In the genomic region with DNA sequence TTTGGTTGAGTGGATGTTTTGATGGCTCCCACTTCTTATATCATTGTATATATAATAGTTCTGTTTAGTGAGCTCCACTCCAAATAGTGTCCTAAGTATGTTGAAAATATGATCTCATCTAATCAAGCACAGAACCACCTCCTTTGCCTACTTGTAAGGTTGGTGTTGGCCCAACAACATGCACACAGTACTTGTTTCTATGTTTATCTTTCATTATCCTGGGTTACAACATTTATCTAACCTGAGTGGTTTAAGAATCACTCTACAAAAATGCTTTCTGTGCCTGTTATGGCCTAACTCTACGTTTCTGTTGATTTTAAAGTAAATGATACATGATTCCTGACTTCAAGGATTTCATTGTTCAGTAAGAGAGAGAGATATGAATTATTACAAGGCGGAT, we compare ENCODE assay signal across 34 cellular contexts.
"Had no signal": no experiment of that assay in that cellular context is flagged by ENCODE, and none has a peak within 500 bp of the region (broad histone marks: within the 10 kb centered on the region; RNA-seq: fewer than 3 reads in every experiment).

No MANE protein-coding gene starts in this region.

- H3K36me3 Mint-ChIP-seq: activated naive CD4-positive, alpha-beta T cell treated with anti-CD3 and anti-CD28 coated beads, Interleukin-2, amount 50 U/mL, for 24 hours; brain; natural killer cell treated with Interleukin-12 subunit alpha and Interleukin-12 subunit beta and Interleukin-15 and Interleukin-18, amount 100 ng/mL, for 72 hours; stimulated activated memory B cell treated with anti-CD40 and anti-IgM and Interleukin-4, amounts not matched to agents 10 μg/mL and 1 μg/mL and 100 μg/mL, for 72 hours had no signal

- DNase-seq: activated CD4-positive, alpha-beta memory T cell treated with anti-CD3 and anti-CD28 coated beads, Interleukin-2, amount 10 ng/mL, durations not matched to agents 7 days and 5 days; activated CD4-positive, alpha-beta T cell treated with anti-CD3 and anti-CD28 coated beads, Interleukin-2, amount 10 ng/mL, durations not matched to agents 24 days and 14 days; activated CD4-positive, CD25-positive, alpha-beta regulatory T cell treated with anti-CD3 and anti-CD28 coated beads, Interleukin-2, amount 50 U/mL, for 72 hours; activated gamma-delta T cell treated with Interleukin-2 at 50 U/mL for 16 hours; activated naive CD8-positive, alpha-beta T cell treated with anti-CD3 and anti-CD28 coated beads, Interleukin-2, amount 50 U/mL, for 24 hours; activated T-cell treated with anti-CD3 and anti-CD28 coated beads, Interleukin-2, amount 50 U/mL, for 4 hours; anterior cingulate cortex; colonic mucosa; effector CD8-positive, alpha-beta T cell; erythroblast; foreskin melanocyte; heart right ventricle; left lung; lower lobe of right lung; mucosa of descending colon; ovary; psoas muscle; stimulated activated CD4-positive, alpha-beta T cell treated with anti-CD3 and anti-CD28 coated beads, Interleukin-1b, Interleukin-23, amount 100 ng/mL, for 48 hours; stimulated activated CD4-positive, alpha-beta T cell treated with anti-CD3 and anti-CD28 coated beads, Interleukin-4, amount 100 ng/mL, for 4 hours; stimulated activated CD8-positive, alpha-beta memory T cell treated with anti-CD3 and anti-CD28 coated beads, Interleukin-4, amount 100 ng/mL, for 48 hours; stimulated activated naive CD8-positive, alpha-beta T cell treated with anti-CD3 and anti-CD28 coated beads, Interleukin-15, amount 100 ng/mL, for 72 hours; substantia nigra; T-helper 2 cell; thyroid gland; upper lobe of left lung had no signal

- H3K27me3 Mint-ChIP-seq: activated CD4-positive, alpha-beta memory T cell treated with anti-CD3 and anti-CD28 coated beads, Interleukin-2, amount 10 ng/mL, durations not matched to agents 7 days and 5 days; activated CD4-positive, alpha-beta T cell treated with anti-CD3 and anti-CD28 coated beads, Interleukin-2, amount 10 ng/mL, durations not matched to agents 24 days and 14 days; activated naive CD4-positive, alpha-beta T cell treated with anti-CD3 and anti-CD28 coated beads, Interleukin-2, amount 50 U/mL, for 24 hours; activated naive CD8-positive, alpha-beta T cell treated with anti-CD3 and anti-CD28 coated beads, Interleukin-2, amount 50 U/mL, for 24 hours; activated T-helper 17 cell treated with anti-CD3 and anti-CD28 coated beads, Interleukin-2, amount 50 U/mL, for 72 hours; central memory CD8-positive, alpha-beta T cell; natural killer cell treated with Interleukin-12 subunit alpha and Interleukin-12 subunit beta and Interleukin-15 and Interleukin-18, amount 100 ng/mL, for 72 hours; stimulated activated memory B cell treated with anti-CD40 and anti-IgM and Interleukin-4, amounts not matched to agents 10 μg/mL and 1 μg/mL and 100 μg/mL, for 72 hours; stimulated activated naive CD8-positive, alpha-beta T cell treated with anti-CD3 and anti-CD28 coated beads, Interleukin-15, amount 100 ng/mL, for 72 hours had no signal

- H3K4me1 Mint-ChIP-seq: activated CD4-positive, alpha-beta memory T cell treated with anti-CD3 and anti-CD28 coated beads, Interleukin-2, amount 10 ng/mL, durations not matched to agents 7 days and 5 days; activated CD4-positive, alpha-beta T cell treated with anti-CD3 and anti-CD28 coated beads, Interleukin-2, amount 10 ng/mL, durations not matched to agents 24 days and 14 days; activated naive CD4-positive, alpha-beta T cell treated with anti-CD3 and anti-CD28 coated beads, Interleukin-2, amount 50 U/mL, for 24 hours; activated naive CD8-positive, alpha-beta T cell treated with anti-CD3 and anti-CD28 coated beads, Interleukin-2, amount 50 U/mL, for 24 hours; activated T-helper 17 cell treated with anti-CD3 and anti-CD28 coated beads, Interleukin-2, amount 50 U/mL, for 72 hours; central memory CD8-positive, alpha-beta T cell; stimulated activated memory B cell treated with anti-CD40 and anti-IgM and Interleukin-4, amounts not matched to agents 10 μg/mL and 1 μg/mL and 100 μg/mL, for 72 hours; stimulated activated naive CD8-positive, alpha-beta T cell treated with anti-CD3 and anti-CD28 coated beads, Interleukin-15, amount 100 ng/mL, for 72 hours had no signal

- ATAC-seq: activated naive CD8-positive, alpha-beta T cell treated with anti-CD3 and anti-CD28 coated beads, Interleukin-2, amount 50 U/mL, for 24 hours; activated T-cell treated with anti-CD3 and anti-CD28 coated beads, Interleukin-2, amount 50 U/mL, for 4 hours; activated T-helper 17 cell treated with anti-CD3 and anti-CD28 coated beads, Interleukin-2, amount 50 U/mL, for 72 hours; heart right ventricle; left lung; lower lobe of right lung; mucosa of descending colon; natural killer cell treated with Interleukin-12 subunit alpha and Interleukin-12 subunit beta and Interleukin-15 and Interleukin-18, amount 100 ng/mL, for 72 hours; psoas muscle; stimulated activated memory B cell treated with anti-CD40 and anti-IgM and Interleukin-4, amounts not matched to agents 10 μg/mL and 1 μg/mL and 100 μg/mL, for 72 hours; stimulated activated naive CD8-positive, alpha-beta T cell treated with anti-CD3 and anti-CD28 coated beads, Interleukin-15, amount 100 ng/mL, for 72 hours had no signal

- H3K9me3 Mint-ChIP-seq: activated CD4-positive, alpha-beta T cell treated with anti-CD3 and anti-CD28 coated beads, Interleukin-2, amount 10 ng/mL, durations not matched to agents 24 days and 14 days; activated naive CD4-positive, alpha-beta T cell treated with anti-CD3 and anti-CD28 coated beads, Interleukin-2, amount 50 U/mL, for 24 hours; activated T-cell treated with anti-CD3 and anti-CD28 coated beads, Interleukin-2, amount 50 U/mL, for 4 hours; brain; stimulated activated memory B cell treated with anti-CD40 and anti-IgM and Interleukin-4, amounts not matched to agents 10 μg/mL and 1 μg/mL and 100 μg/mL, for 72 hours; stimulated activated naive CD8-positive, alpha-beta T cell treated with anti-CD3 and anti-CD28 coated beads, Interleukin-15, amount 100 ng/mL, for 72 hours had no signal

- H3K4me3 Mint-ChIP-seq: activated CD4-positive, alpha-beta memory T cell treated with anti-CD3 and anti-CD28 coated beads, Interleukin-2, amount 10 ng/mL, durations not matched to agents 7 days and 5 days; activated CD4-positive, alpha-beta T cell treated with anti-CD3 and anti-CD28 coated beads, Interleukin-2, amount 10 ng/mL, durations not matched to agents 24 days and 14 days; activated naive CD4-positive, alpha-beta T cell treated with anti-CD3 and anti-CD28 coated beads, Interleukin-2, amount 50 U/mL, for 24 hours; activated naive CD8-positive, alpha-beta T cell treated with anti-CD3 and anti-CD28 coated beads, Interleukin-2, amount 50 U/mL, for 24 hours; activated T-cell treated with anti-CD3 and anti-CD28 coated beads, Interleukin-2, amount 50 U/mL, for 4 hours; activated T-helper 17 cell treated with anti-CD3 and anti-CD28 coated beads, Interleukin-2, amount 50 U/mL, for 72 hours; brain; central memory CD8-positive, alpha-beta T cell; natural killer cell treated with Interleukin-12 subunit alpha and Interleukin-12 subunit beta and Interleukin-15 and Interleukin-18, amount 100 ng/mL, for 72 hours; stimulated activated memory B cell treated with anti-CD40 and anti-IgM and Interleukin-4, amounts not matched to agents 10 μg/mL and 1 μg/mL and 100 μg/mL, for 72 hours; stimulated activated naive CD8-positive, alpha-beta T cell treated with anti-CD3 and anti-CD28 coated beads, Interleukin-15, amount 100 ng/mL, for 72 hours had no signal

- H3K27ac Mint-ChIP-seq: activated CD4-positive, alpha-beta memory T cell treated with anti-CD3 and anti-CD28 coated beads, Interleukin-2, amount 10 ng/mL, durations not matched to agents 7 days and 5 days; activated CD4-positive, alpha-beta T cell treated with anti-CD3 and anti-CD28 coated beads, Interleukin-2, amount 10 ng/mL, durations not matched to agents 24 days and 14 days; activated naive CD4-positive, alpha-beta T cell treated with anti-CD3 and anti-CD28 coated beads, Interleukin-2, amount 50 U/mL, for 24 hours; activated naive CD8-positive, alpha-beta T cell treated with anti-CD3 and anti-CD28 coated beads, Interleukin-2, amount 50 U/mL, for 24 hours; activated T-helper 17 cell treated with anti-CD3 and anti-CD28 coated beads, Interleukin-2, amount 50 U/mL, for 72 hours; brain; natural killer cell treated with Interleukin-12 subunit alpha and Interleukin-12 subunit beta and Interleukin-15 and Interleukin-18, amount 100 ng/mL, for 72 hours; stimulated activated memory B cell treated with anti-CD40 and anti-IgM and Interleukin-4, amounts not matched to agents 10 μg/mL and 1 μg/mL and 100 μg/mL, for 72 hours; stimulated activated naive CD8-positive, alpha-beta T cell treated with anti-CD3 and anti-CD28 coated beads, Interleukin-15, amount 100 ng/mL, for 72 hours had no signal

- H3K4me3 ChIP-seq: colonic mucosa, heart right ventricle, left lung, lower lobe of right lung, mucosa of descending colon, ovary, psoas muscle, right atrium auricular region, smooth muscle cell, thyroid gland, upper lobe of left lung, vagina had no signal
